24 cellular contexts compared by ENCODE assay signal in genomic region chr7:93463764-93464163, GRCh38.
A peak's percentile ranks its signal among the peaks of the same experiment; 100 is the strongest.
DNase-seq lines count a peak whose midpoint lies in the region; ATAC-seq, FAIRE-seq and TF ChIP-seq lines count a peak whose summit lies in the region.
"Had no signal": no experiment of that assay in that cellular context is flagged by ENCODE, and none has a peak within 500 bp of the region (broad histone marks: within the 10 kb centered on the region; RNA-seq: fewer than 3 reads in every experiment).

No MANE protein-coding gene starts in this region.

- H2BK120ac ChIP-seq in H1 (replicated peaks; ENCODE audit: low read depth, low read length), result no peak overlapping the region

- no peak overlapping the region for H3K9ac ChIP-seq in H1 (replicated peaks in 1 of 4; ENCODE audit: extremely low read depth in 1 of 4, low read depth in 3 of 4, low read length in 3 of 4)
- H3K9ac ChIP-seq: BLaER1 had no signal

- TF ChIP-seq EP300 in H1 (IDR thresholded peaks at IDR 0.05; ENCODE audit: borderline replicate concordance in 1 of 2, low read depth in 2 of 2, low read length in 2 of 2), result no peak

- H2BK12ac ChIP-seq in H1 (ENCODE audit: low read depth, low read length), result no peak overlapping the region

- POLR2A ChIA-PET in H1 (lab: Charles Lee; ENCODE audit: partially characterized antibody), result no interaction called here

- CTCF ChIA-PET in H1 (lab: Charles Lee; ENCODE audit: partially characterized antibody), result interaction anchor here (1.2 to 1.7 kb wide), 2 partner anchors 21 to 88 kb away, joined by 5 to 9 read pairs; no protein-coding TSS in a partner anchor

- TF ChIP-seq CTCF in H1 (IDR thresholded peaks at IDR 0.05; ENCODE audit: control extremely low read depth in 1 of 3, insufficient read depth in 1 of 3, low read depth in 1 of 3, low read length in 3 of 3) (no peak), BE2C (IDR thresholded peaks at IDR 0.05; ENCODE audit: low read depth, low read length) (no peak)

- no peak overlapping the region for H3K4ac ChIP-seq in H1 (replicated peaks; ENCODE audit: insufficient read length, low read depth, low read length)

- no peak for ATAC-seq in HG03095 (IDR thresholded peaks at IDR 0.05; ENCODE audit: unreplicated experiment)
- ATAC-seq: A549, GM12878 had no signal

- H3K23ac ChIP-seq in H1 (ENCODE audit: insufficient read length), result no peak overlapping the region

- H3K4me2 ChIP-seq in H1 (ENCODE audit: insufficient read depth in 1 of 2, low read depth in 2 of 2, low read length in 2 of 2), result no peak overlapping the region
- H3K4me2 ChIP-seq: A549, BLaER1 had no signal

- H4K8ac ChIP-seq in H1 (ENCODE audit: extremely low read depth, insufficient read depth, low read length), result no peak overlapping the region

- H2AFZ ChIP-seq in H1 (ENCODE audit: low read length), result no peak overlapping the region

- H3K27me3 ChIP-seq in H1 (replicated peaks in 1 of 4; ENCODE audit: control insufficient read depth in 3 of 4, extremely low read depth in 1 of 4, insufficient read depth in 3 of 4, low read length in 3 of 4) (no peaks in the 10 kb centered on the region), BE2C (no peaks in the 10 kb centered on the region)
- H3K27me3 ChIP-seq: BLaER1 had no signal

- no peak overlapping the region for H2BK5ac ChIP-seq in H1 (ENCODE audit: low read depth, low read length)

- H3K14ac ChIP-seq in H1 (ENCODE audit: insufficient read length), result no peak overlapping the region

- H3K36me3 ChIP-seq in H1 (ENCODE audit: control insufficient read depth in 2 of 4, insufficient read depth in 4 of 4, low read length in 3 of 4), result no peaks in the 10 kb centered on the region
- no peaks in the 10 kb centered on the region for H3K36me3 ChIP-seq in BE2C
- H3K36me3 ChIP-seq: BLaER1 had no signal

- H4K91ac ChIP-seq in H1 (replicated peaks; ENCODE audit: insufficient read length, low read length), result no peak overlapping the region

- no peak overlapping the region for H2BK20ac ChIP-seq in H1 (ENCODE audit: low read length)

- peak; percentile 13 for FAIRE-seq in GM12891 (lab: Jason Lieb, UNC)
- FAIRE-seq in H1 (lab: Jason Lieb, UNC), result peak; percentile 7
- FAIRE-seq in urothelium cell line (lab: Jason Lieb, UNC), result peak; percentile 78
- FAIRE-seq: GM12878, GM19239 had no signal

- WGBS in H1 (ENCODE audit: extremely low coverage in 1 of 2, insufficient coverage in 1 of 2, insufficient read length in 1 of 2, insufficient replicate concordance in 2 of 2, low coverage in 1 of 2, low lambda C conversion rate in 2 of 2, missing lambda C conversion rate in 1 of 2), 2 experiments, result 96% methylated on average over 2 of the region's 2 CpGs; no CpG with 5 or more reads in 1 of the 2 experiments

- H3K9me3 ChIP-seq in H1 (ENCODE audit: insufficient read depth in 2 of 2, low read depth in 1 of 2, low read length in 1 of 2) (no peaks in the 10 kb centered on the region), BE2C (no peaks in the 10 kb centered on the region)
- H3K9me3 ChIP-seq: A549, BLaER1 had no signal

- H4K20me1 ChIP-seq in H1 (replicated peaks in 1 of 2; ENCODE audit: control insufficient read depth in 1 of 2, insufficient read depth in 2 of 2, low read length in 2 of 2), result no peaks in the 10 kb centered on the region
- H4K20me1 ChIP-seq: BLaER1 had no signal

- peaks cover 0 to 2% (median 0%) of the 10 kb centered on the region in 4 experiments; a peak in 1 of 7 replicates for H3K4me1 ChIP-seq in H1 (replicated peaks in 1 of 4; ENCODE audit: control insufficient read depth in 3 of 4, insufficient read depth in 4 of 4, low read length in 3 of 4)
- H3K4me1 ChIP-seq in BE2C, result no peaks in the 10 kb centered on the region
- H3K4me1 ChIP-seq: A549, BLaER1 had no signal

- H4K5ac ChIP-seq in H1 (ENCODE audit: insufficient read length, low read depth, low read length), result no peak overlapping the region

- no peak overlapping the region for H3K18ac ChIP-seq in H1 (ENCODE audit: extremely low read depth, low read length)

- H3K79me1 ChIP-seq in H1 (ENCODE audit: low read depth, low read length), result no peaks in the 10 kb centered on the region

- H3K79me2 ChIP-seq in H1 (ENCODE audit: control insufficient read depth in 1 of 2, insufficient read depth in 2 of 2, low read length in 2 of 2), result no peaks in the 10 kb centered on the region

- H3K56ac ChIP-seq in H1 (replicated peaks; ENCODE audit: insufficient read length, low read depth, low read length), result no peak overlapping the region

- no peak overlapping the region for H2BK15ac ChIP-seq in H1 (ENCODE audit: low read length)

- no peak for TF ChIP-seq RAD21 in H1 (IDR thresholded peaks at IDR 0.05 in 1 of 2, conservative IDR thresholded peaks at IDR 0.05 in 1 of 2; ENCODE audit: low read depth in 2 of 2, low read length in 2 of 2)

- H2AK5ac ChIP-seq in H1 (ENCODE audit: low read depth, low read length), result no peak overlapping the region

- TF ChIP-seq POLR2A in GM12891 (IDR thresholded peaks at IDR 0.05; ENCODE audit: low read depth, low read length), result no peak
- TF ChIP-seq POLR2A in H1 (IDR thresholded peaks at IDR 0.05; ENCODE audit: control extremely low read depth in 1 of 2, low read depth in 2 of 2, low read length in 2 of 2), result no peak

- DNase-seq in GM12891 (ENCODE audit: insufficient read length, low spot score), result no peak
- no peak for DNase-seq in H1 (ENCODE audit: low read depth in 1 of 2, low spot score in 2 of 2)
- DNase-seq in urothelium cell line (ENCODE audit: low spot score), result no peak
- DNase-seq in NCI-H1930 (lab: John Stamatoyannopoulos, UW), result no peak
- DNase-seq in BE2C, result no peak
- DNase-seq: 8988T; AML-193; C1 segment of cervical spinal cord; CD4-positive, alpha-beta memory T cell; CD4-positive, CD25-positive, alpha-beta regulatory T cell; CD8-positive, alpha-beta memory T cell; COR-L47; DMS 273 treated with DMSO at 0.1 percent for 48 hours; DMS153; DMS53; DMS79; DND-41; EL; GDM1 had no signal

- no peak overlapping the region for H3K27ac ChIP-seq in H1 (ENCODE audit: low read depth, low read length)
- H3K27ac ChIP-seq: A549, BLaER1 had no signal

- no peaks in the 10 kb centered on the region for H3K23me2 ChIP-seq in H1 (ENCODE audit: low read depth, low read length)

- H3K4me3 ChIP-seq in H1 (ENCODE audit: extremely low read depth in 1 of 4, insufficient read depth in 2 of 4, low read depth in 3 of 4, low read length in 4 of 4) (no peak overlapping the region), BE2C (ENCODE audit: low read depth, low read length) (no peak overlapping the region)
- H3K4me3 ChIP-seq: A549, BLaER1, GM12878 had no signal

TF ChIP-seq in GM12891, 5 proteins besides CTCF, POLR2A, EP300 and RAD21:
- no peak for TF ChIP-seq PAX5 (IDR thresholded peaks at IDR 0.05; ENCODE audit: insufficient read depth, low read length, severe bottlenecking)
- no peak for TF ChIP-seq POU2F2 (IDR thresholded peaks at IDR 0.05; ENCODE audit: low read depth, low read length)
- TF ChIP-seq TAF1 (IDR thresholded peaks at IDR 0.05; ENCODE audit: low read depth, low read length), result no peak
- TF ChIP-seq SPI1 (IDR thresholded peaks at IDR 0.05; ENCODE audit: low read depth, low read length), result no peak
- no peak for TF ChIP-seq POLR2AphosphoS5 (IDR thresholded peaks at IDR 0.05; ENCODE audit: low read depth, low read length)

TF ChIP-seq in H1, 55 proteins besides CTCF, POLR2A, EP300 and RAD21:
- TF ChIP-seq JUN (IDR thresholded peaks at IDR 0.05; ENCODE audit: low read depth, low read length) (no peak), HDAC6 (IDR thresholded peaks at IDR 0.05; ENCODE audit: low read depth, low read length) (no peak), YY1 (IDR thresholded peaks at IDR 0.05; ENCODE audit: low read depth, low read length) (no peak), SP2 (IDR thresholded peaks at IDR 0.05; ENCODE audit: low read length) (no peak), SRF (IDR thresholded peaks at IDR 0.05; ENCODE audit: low read depth, low read length) (no peak), CEBPB (IDR thresholded peaks at IDR 0.05; ENCODE audit: low read depth, low read length) (no peak), POLR2AphosphoS5 (IDR thresholded peaks at IDR 0.05; ENCODE audit: low read depth, low read length) (no peak), E2F6 (IDR thresholded peaks at IDR 0.05) (no peak), BCL11A (IDR thresholded peaks at IDR 0.05; ENCODE audit: low read depth in 2 of 2, low read length in 2 of 2) (no peak)
